Comparison of ENCODE assay signal across 1 cellular context in genomic region chr10:11551915-11552602, GRCh38.
A peak's percentile ranks its signal among the peaks of the same experiment; 100 is the strongest.
TF ChIP-seq lines count a peak whose summit lies in the region.

No MANE protein-coding gene starts in this region.

TF ChIP-seq in HEK293, 187 proteins besides CTCF, POLR2A, EP300 and RAD21 (continued from another document):
- TF ChIP-seq OVOL3 (tag by site-specific recombination; IDR thresholded peaks at IDR 0.05) = no peak
- no peak for TF ChIP-seq ZNF664 (tag by site-specific recombination; IDR thresholded peaks at IDR 0.05)
- 0 out of 2 replicates have a peak, but pooled peaks have one; percentile 22 for TF ChIP-seq SP7 (tag by site-specific recombination; IDR thresholded peaks at IDR 0.05)
- TF ChIP-seq ZNF350 (tag by site-specific recombination; IDR thresholded peaks at IDR 0.05) = no peak
- no peak for TF ChIP-seq ZSCAN23 (tag by site-specific recombination; IDR thresholded peaks at IDR 0.05)
- no peak for TF ChIP-seq ZNF791 (tag by site-specific recombination; IDR thresholded peaks at IDR 0.05)
- TF ChIP-seq ZNF513 (tag by site-specific recombination; IDR thresholded peaks at IDR 0.05) = no peak
- TF ChIP-seq ZFP69B (tag by site-specific recombination; IDR thresholded peaks at IDR 0.05) = no peak
- no peak for TF ChIP-seq SP3 (tag by site-specific recombination; IDR thresholded peaks at IDR 0.05)
- TF ChIP-seq ZNF394 (tag by site-specific recombination; IDR thresholded peaks at IDR 0.05; ENCODE audit: borderline replicate concordance) = no peak; the same call in 1 of the 2 replicates
- TF ChIP-seq ZBTB20 (tag by site-specific recombination; IDR thresholded peaks at IDR 0.05) = peak; percentile 36; the same call in 1 of the 2 replicates
- 0 out of 2 replicates have a peak, but pooled peaks have one; percentile 16 for TF ChIP-seq ZNF600 (tag by site-specific recombination; IDR thresholded peaks at IDR 0.05)
- no peak for TF ChIP-seq ZNF24 (tag by site-specific recombination; IDR thresholded peaks at IDR 0.05)
- no peak for TF ChIP-seq ZBTB49 (tag by site-specific recombination; IDR thresholded peaks at IDR 0.05; ENCODE audit: low read depth)
- TF ChIP-seq IKZF3 (tag by site-specific recombination; IDR thresholded peaks at IDR 0.05) = no peak
- TF ChIP-seq ZNF404 (tag by site-specific recombination; IDR thresholded peaks at IDR 0.05) = no peak
- TF ChIP-seq ZNF280C (tag by site-specific recombination; IDR thresholded peaks at IDR 0.05) = no peak
- no peak for TF ChIP-seq ZNF114 (tag by site-specific recombination; IDR thresholded peaks at IDR 0.05)
